ENCODE assay signal across 16 cellular contexts in genomic region chr1:71967670-71968069, GRCh38.
DNase-seq lines count a peak whose midpoint lies in the region; ATAC-seq and TF ChIP-seq lines count a peak whose summit lies in the region.
"Had no signal": no experiment of that assay in that cellular context is flagged by ENCODE, and none has a peak within 500 bp of the region (broad histone marks: within the 10 kb centered on the region; RNA-seq: fewer than 3 reads in every experiment).

No MANE protein-coding gene starts in this region.

- no peak overlapping the region for H3K27ac Mint-ChIP-seq in glutamatergic neuron (ENCODE audit: unreplicated experiment)
- H3K27ac Mint-ChIP-seq: activated naive CD8-positive, alpha-beta T cell; HFFc6 had no signal

- no peak overlapping the region for H3K4me3 Mint-ChIP-seq in glutamatergic neuron (ENCODE audit: unreplicated experiment)
- H3K4me3 Mint-ChIP-seq: activated naive CD8-positive, alpha-beta T cell; HFFc6 had no signal

- no peaks in the 10 kb centered on the region for H3K27me3 Mint-ChIP-seq in glutamatergic neuron (ENCODE audit: unreplicated experiment)
- H3K27me3 Mint-ChIP-seq: activated naive CD8-positive, alpha-beta T cell had no signal

- ATAC-seq in GM18502 (IDR thresholded peaks at IDR 0.05; ENCODE audit: poor library complexity, unreplicated experiment) (peak; percentile 69), GM19467 (IDR thresholded peaks at IDR 0.05; ENCODE audit: unreplicated experiment) (peak; percentile 69), HG02938 (IDR thresholded peaks at IDR 0.05; ENCODE audit: unreplicated experiment) (peak; percentile 94), HG03558 (IDR thresholded peaks at IDR 0.05; ENCODE audit: extremely low read depth, unreplicated experiment) (peak; percentile 83)
- ATAC-seq: left lobe of liver had no signal

- no peak for TF ChIP-seq CTCF in glutamatergic neuron (IDR thresholded peaks at IDR 0.05; ENCODE audit: partially characterized antibody, unreplicated experiment)

- H3K36me3 Mint-ChIP-seq in glutamatergic neuron (ENCODE audit: unreplicated experiment), result no peaks in the 10 kb centered on the region
- H3K36me3 Mint-ChIP-seq: activated naive CD8-positive, alpha-beta T cell had no signal

- H3K9me3 Mint-ChIP-seq in glutamatergic neuron (ENCODE audit: unreplicated experiment), result no peaks in the 10 kb centered on the region
- H3K9me3 Mint-ChIP-seq: HFFc6 had no signal

- DNase-seq in glutamatergic neuron (no peak), OCI-M1 (lab: John Stamatoyannopoulos, UW) (no peak), HPDE6-E6E7 (ENCODE audit: extremely low spot score) (no peak), activated T-cell treated with anti-CD3 and anti-CD28 coated beads for 4 hours (no peak)
- DNase-seq: activated CD4-positive, CD25-positive, alpha-beta regulatory T cell; activated CD8-positive, alpha-beta memory T cell treated with anti-CD3 and anti-CD28 coated beads, Interleukin-2, amount 50 U/mL, for 4 hours; HFFc6; NCI-H2029 treated with DMSO at 0.1 percent for 48 hours; NCI-H524 treated with DMSO at 0.1 percent for 48 hours; posterior cingulate gyrus had no signal

- no peaks in the 10 kb centered on the region for H3K4me1 Mint-ChIP-seq in glutamatergic neuron (ENCODE audit: low read depth, unreplicated experiment)
